ENCODE assay signal across 27 cellular contexts in the genomic region with DNA sequence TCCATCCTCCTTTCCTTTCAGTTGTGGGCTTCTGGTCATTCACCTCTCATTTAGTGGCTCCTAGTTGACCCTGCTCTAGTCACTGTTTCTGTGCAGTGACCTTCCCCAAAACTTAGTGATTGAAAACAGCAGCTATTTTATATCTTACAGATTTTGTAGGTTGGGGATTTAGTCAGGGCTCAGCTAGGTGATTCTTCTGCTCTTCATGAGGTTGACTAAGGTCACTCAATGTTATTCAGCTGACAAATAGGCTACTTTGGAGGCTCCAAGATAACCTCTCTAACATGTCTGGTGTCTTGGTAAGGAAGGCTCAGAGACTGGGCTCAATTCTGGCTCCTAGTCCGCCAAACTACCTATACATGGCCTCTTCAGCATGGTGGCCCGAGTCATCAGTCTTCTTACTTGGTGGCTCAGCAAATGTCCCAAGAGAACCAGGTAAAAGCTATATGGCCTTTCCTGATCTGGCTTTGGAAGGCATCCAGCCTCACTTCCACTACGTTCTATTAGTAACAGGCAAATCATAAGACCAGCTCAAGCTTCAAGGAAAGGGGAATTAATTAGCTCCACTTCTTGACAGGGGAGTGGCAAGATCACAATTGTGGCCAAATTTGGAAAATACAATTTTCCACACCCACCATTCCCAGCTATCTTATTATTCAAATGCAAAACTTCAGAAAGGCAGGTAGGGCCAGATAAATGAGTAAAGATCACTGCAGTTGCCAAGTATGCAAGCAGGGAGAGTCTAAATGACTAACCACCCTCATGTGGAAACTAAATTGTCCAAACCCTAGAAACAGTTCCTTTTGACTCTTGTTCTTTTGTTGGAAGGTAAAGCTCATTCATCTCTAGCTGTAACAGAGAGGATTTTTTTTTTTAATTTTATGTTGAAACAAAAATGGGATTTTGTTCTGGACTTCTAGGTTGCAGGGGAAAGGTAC.
"Had no signal": no experiment of that assay in that cellular context is flagged by ENCODE, and none has a peak within 500 bp of the region (broad histone marks: within the 10 kb centered on the region; RNA-seq: fewer than 3 reads in every experiment).

No MANE protein-coding gene starts in this region.

- ATAC-seq: activated CD4-positive, CD25-positive, alpha-beta regulatory T cell treated with anti-CD3 and anti-CD28 coated beads, Interleukin-2, amount 50 U/mL, for 24 hours; left ventricle myocardium superior; stimulated activated naive B cell treated with anti-CD40 and anti-IgM and Interleukin-4, amounts not matched to agents 10 μg/mL and 1 μg/mL and 100 μg/mL, for 72 hours had no signal

- H3K4me1 ChIP-seq: sigmoid colon, suprapubic skin, tibial artery had no signal

- H3K4me1 Mint-ChIP-seq: nephron; stimulated activated naive B cell treated with anti-CD40 and anti-IgM and Interleukin-4, amounts not matched to agents 10 μg/mL and 1 μg/mL and 100 μg/mL, for 72 hours had no signal

- H3K27ac Mint-ChIP-seq: activated CD4-positive, alpha-beta memory T cell treated with anti-CD3 and anti-CD28 coated beads for 36 hours; nephron; progenitor cell of endocrine pancreas; stimulated activated naive B cell treated with anti-CD40 and anti-IgM and Interleukin-4, amounts not matched to agents 10 μg/mL and 1 μg/mL and 100 μg/mL, for 72 hours; T-helper 1 cell treated with Interleukin-12 subunit alpha and Interleukin-12 subunit beta and Interleukin-4 antibody, amounts not matched to agents 30 μg/mL and 1 μg/mL, for 36 hours had no signal

- H3K9me3 ChIP-seq: sigmoid colon had no signal

- H3K27me3 Mint-ChIP-seq: activated CD4-positive, alpha-beta memory T cell treated with anti-CD3 and anti-CD28 coated beads for 36 hours; progenitor cell of endocrine pancreas; stimulated activated naive B cell treated with anti-CD40 and anti-IgM and Interleukin-4, amounts not matched to agents 10 μg/mL and 1 μg/mL and 100 μg/mL, for 72 hours had no signal

- H3K27me3 ChIP-seq: sigmoid colon, suprapubic skin, tibial artery had no signal

- H3K4me3 Mint-ChIP-seq: activated CD4-positive, alpha-beta memory T cell treated with anti-CD3 and anti-CD28 coated beads for 36 hours; nephron; stimulated activated naive B cell treated with anti-CD40 and anti-IgM and Interleukin-4, amounts not matched to agents 10 μg/mL and 1 μg/mL and 100 μg/mL, for 72 hours; T-helper 1 cell treated with Interleukin-12 subunit alpha and Interleukin-12 subunit beta and Interleukin-4 antibody, amounts not matched to agents 30 μg/mL and 1 μg/mL, for 36 hours had no signal

- H3K27ac ChIP-seq: sigmoid colon, suprapubic skin, tibial artery, VCaP had no signal

- DNase-seq: activated CD4-positive, alpha-beta memory T cell treated with anti-CD3 and anti-CD28 coated beads for 36 hours; activated CD4-positive, alpha-beta T cell treated with anti-CD3 and anti-CD28 coated beads for 48 hours; activated CD8-positive, alpha-beta memory T cell treated with anti-CD3 and anti-CD28 coated beads, Interleukin-2, amount 50 U/mL, for 4 hours; activated gamma-delta T cell treated with Interleukin-2 at 50 U/mL for 16 hours; activated naive CD4-positive, alpha-beta T cell treated with anti-CD3 and anti-CD28 coated beads, Interleukin-2, amount 50 U/mL, for 16 hours; activated T-cell treated with anti-CD3 and anti-CD28 coated beads, Interleukin-2, amount 50 U/mL, for 1 hour; amniotic stem cell; dermis blood vessel endothelial cell; effector CD4-positive, alpha-beta T cell; erythroblast; glutamatergic neuron; left ventricle myocardium superior; sigmoid colon; small intestine; stimulated activated CD4-positive, alpha-beta T cell treated with anti-CD3 and anti-CD28 coated beads, Interleukin-1b, Interleukin-23, amount 100 ng/mL, for 48 hours; stimulated activated CD4-positive, alpha-beta T cell treated with anti-CD3 and anti-CD28 coated beads, Interleukin-4, amount 100 ng/mL, for 4 hours; stimulated activated CD8-positive, alpha-beta memory T cell treated with anti-CD3 and anti-CD28 coated beads, Interleukin-4, amount 100 ng/mL, for 48 hours; stimulated activated naive B cell treated with anti-CD40 and anti-IgM and Interleukin-4, amounts not matched to agents 10 μg/mL and 1 μg/mL and 100 μg/mL, for 72 hours; SW 1271; T-helper 9 cell; tibial artery had no signal

- H3K4me3 ChIP-seq: sigmoid colon, suprapubic skin, tibial artery had no signal
